ENCODE assay signal across 28 cellular contexts in the genomic region with DNA sequence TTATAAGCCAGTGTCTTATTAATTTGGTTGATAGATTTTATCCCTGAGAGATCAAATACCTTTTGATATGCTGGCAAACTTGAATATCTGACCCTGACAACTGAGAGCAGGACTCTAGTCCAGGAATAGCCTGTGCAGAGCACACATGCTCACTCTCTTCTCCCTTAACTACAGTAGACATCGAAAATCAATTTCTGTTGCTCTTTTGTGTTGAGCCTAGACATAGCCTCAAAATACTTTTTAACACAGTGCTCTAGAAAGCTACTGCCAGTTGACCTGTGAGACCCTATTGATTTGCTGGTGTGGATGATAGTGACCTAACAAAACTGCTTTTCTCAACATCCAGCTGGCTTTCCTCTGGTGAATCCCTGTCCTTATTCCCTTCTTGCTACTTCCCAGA.
"Had no signal": no experiment of that assay in that cellular context is flagged by ENCODE, and none has a peak within 500 bp of the region (broad histone marks: within the 10 kb centered on the region; RNA-seq: fewer than 3 reads in every experiment).

No MANE protein-coding gene starts in this region.

- H3K27me3 ChIP-seq: neural progenitor cell, ovary, spleen, suprapubic skin, testis, tibial artery, transverse colon, upper lobe of right lung, uterus had no signal

- H3K9me3 ChIP-seq: ovary, psoas muscle, suprapubic skin, testis, tibial artery, transverse colon, upper lobe of right lung, uterus had no signal

- ATAC-seq: natural killer cell; psoas muscle; right cardiac atrium; sciatic nerve; stimulated activated memory B cell treated with anti-CD40 and anti-IgM and Interleukin-4, amounts not matched to agents 10 μg/mL and 1 μg/mL and 100 μg/mL, for 72 hours; stimulated activated naive CD8-positive, alpha-beta T cell treated with anti-CD3 and anti-CD28 coated beads, Interleukin-15, amount 100 ng/mL, for 72 hours; stimulated activated naive CD8-positive, alpha-beta T cell treated with anti-CD3 and anti-CD28 coated beads, Interleukin-15, Interleukin-2, amounts not matched to agents 100 U/mL and 50 U/mL, for 24 hours; upper lobe of right lung had no signal

- H3K4me3 ChIP-seq: neural progenitor cell, ovary, psoas muscle, skin epidermis, smooth muscle cell, spleen, suprapubic skin, testis, tibial artery, transverse colon, upper lobe of right lung, uterus had no signal

- DNase-seq: natural killer cell; occipital lobe; ovary; posterior cingulate gyrus; psoas muscle; right cardiac atrium; spleen; stimulated activated CD4-positive, alpha-beta T cell treated with anti-CD3 and anti-CD28 coated beads, Interleukin-12 subunit alpha, Interleukin-12 subunit beta, amount 100 ng/mL, for 4 hours; stimulated activated CD4-positive, alpha-beta T cell treated with anti-CD3 and anti-CD28 coated beads, Interleukin-1b, Interleukin-23, amount 100 ng/mL, for 48 hours; stimulated activated CD4-positive, alpha-beta T cell treated with anti-CD3 and anti-CD28 coated beads, Interleukin-4, amount 100 ng/mL, for 1 hour; stimulated activated CD4-positive, alpha-beta T cell treated with anti-CD3 and anti-CD28 coated beads, Interleukin-4, amount 100 ng/mL, for 4 hours; stimulated activated CD8-positive, alpha-beta memory T cell treated with anti-CD3 and anti-CD28 coated beads, Interleukin-4, amount 100 ng/mL, for 48 hours; stimulated activated naive CD4-positive, alpha-beta T cell; stimulated activated naive CD8-positive, alpha-beta T cell treated with anti-CD3 and anti-CD28 coated beads, Interleukin-15, amount 100 ng/mL, for 72 hours; stimulated activated naive CD8-positive, alpha-beta T cell treated with anti-CD3 and anti-CD28 coated beads, Interleukin-15, Interleukin-2, amounts not matched to agents 100 U/mL and 50 U/mL, for 24 hours; substantia nigra; testis; tibial artery; transverse colon; upper lobe of right lung; uterus had no signal

- H3K9ac ChIP-seq: neural progenitor cell, parathyroid adenoma had no signal

- H3K27ac ChIP-seq: neural progenitor cell, ovary, parathyroid adenoma, psoas muscle, skin epidermis, spleen, suprapubic skin, testis, tibial artery, transverse colon, upper lobe of right lung, uterus had no signal

- H3K4me1 ChIP-seq: neural progenitor cell, psoas muscle, spleen, suprapubic skin, testis, transverse colon, upper lobe of right lung, uterus had no signal

- H3K36me3 ChIP-seq: neural progenitor cell, ovary, spleen, suprapubic skin, tibial artery, transverse colon, upper lobe of right lung, uterus had no signal
